ENCODE assay signal across 9 cellular contexts in the genomic region with DNA sequence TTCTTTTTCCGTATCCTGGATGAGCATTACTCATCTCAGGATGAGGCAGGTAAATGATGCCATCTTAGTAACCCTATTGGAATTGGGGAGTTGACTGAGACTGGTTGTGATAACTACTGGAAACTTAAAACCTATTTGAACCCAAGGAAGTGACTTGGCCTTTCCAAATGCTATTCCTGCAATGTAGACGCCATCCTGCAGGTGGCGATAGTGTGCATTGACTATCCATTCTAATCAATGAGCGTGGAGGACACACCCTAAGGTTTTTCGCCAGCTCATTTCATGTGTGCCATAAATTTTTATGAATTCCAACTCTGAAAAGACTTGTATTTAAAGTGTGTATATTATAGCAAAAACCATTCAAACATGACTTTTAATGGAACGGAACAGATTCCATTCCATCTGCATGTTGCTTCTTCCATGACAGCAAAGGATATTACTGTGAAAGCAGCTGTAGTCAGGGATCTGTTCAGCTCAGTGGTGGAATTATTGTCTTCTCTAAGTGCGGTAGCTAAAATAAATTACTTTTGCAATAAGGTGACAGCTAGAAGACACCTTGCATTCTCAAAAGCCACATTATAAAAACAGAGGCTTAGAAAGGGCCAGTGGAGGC. TPM values are rescaled to one million over a fixed set of nuclear protein-coding genes. Genes with fewer than 3 reads are reported as not detected.
A peak's percentile ranks its signal among the peaks of the same experiment; 100 is the strongest.
DNase-seq lines count a peak whose midpoint lies in the region; ATAC-seq and TF ChIP-seq lines count a peak whose summit lies in the region.
"Had no signal": no experiment of that assay in that cellular context is flagged by ENCODE, and none has a peak within 500 bp of the region (broad histone marks: within the 10 kb centered on the region; RNA-seq: fewer than 3 reads in every experiment).

No MANE protein-coding gene starts in this region.

- no peak overlapping the region for H3K4me2 ChIP-seq in hepatocyte

- TF ChIP-seq EP300 in stomach (IDR thresholded peaks at IDR 0.05) = no peak

- TF ChIP-seq POLR2A in heart left ventricle (IDR thresholded peaks at IDR 0.05) (no peak), stomach (IDR thresholded peaks at IDR 0.05) (no peak)

- DNase-seq in heart left ventricle = no peak
- DNase-seq in cardiac septum (ENCODE audit: low spot score) = no peak
- DNase-seq in SK-MEL-5 (ENCODE audit: low read depth, low spot score) = peak; percentile 62
- DNase-seq in hepatocyte (ENCODE audit: low spot score) = peak; percentile 33
- DNase-seq in stomach = peak; percentile 81
- DNase-seq in epidermal melanocyte (ENCODE audit: insufficient read length, low spot score) = no peak

- no peaks in the 10 kb centered on the region for H3K79me2 ChIP-seq in hepatocyte

- ATAC-seq in heart left ventricle (no peak), GM19351 (IDR thresholded peaks at IDR 0.05; ENCODE audit: unreplicated experiment) (no peak), GM19397 (IDR thresholded peaks at IDR 0.05; ENCODE audit: unreplicated experiment) (no peak)

- H3K4me3 ChIP-seq in heart left ventricle = no peak overlapping the region
- H3K4me3 ChIP-seq in hepatocyte = no peak overlapping the region
- no peak overlapping the region for H3K4me3 ChIP-seq in stomach
- H3K4me3 ChIP-seq: thoracic aorta had no signal

- no peaks in the 10 kb centered on the region for H3K27me3 ChIP-seq in heart left ventricle
- H3K27me3 ChIP-seq in hepatocyte = no peaks in the 10 kb centered on the region
- H3K27me3 ChIP-seq in stomach = no peaks in the 10 kb centered on the region

- H3K36me3 ChIP-seq in heart left ventricle (peaks cover 0 to 38% (median 5%) of the 10 kb centered on the region in 9 donors), hepatocyte (replicated peaks; ENCODE audit: insufficient read depth, low read depth) (no peaks in the 10 kb centered on the region), stomach (peaks cover 4 to 31% (median 22%) of the 10 kb centered on the region in 4 donors)
- H3K36me3 ChIP-seq: thoracic aorta had no signal

- 53 to 66% (median 56%) methylated on average over 7 of the region's 7 CpGs for WGBS in heart left ventricle, 4 donors
- 57% methylated on average over 7 of the region's 7 CpGs for WGBS in hepatocyte (ENCODE audit: low lambda C conversion rate, missing lambda C conversion rate)
- 50 to 57% (median 50%) methylated on average over 7 of the region's 7 CpGs for WGBS in stomach, 5 donors

- no peaks in the 10 kb centered on the region for H4K20me1 ChIP-seq in hepatocyte (ENCODE audit: insufficient read depth, poor library complexity, severe bottlenecking)

- H3K9me3 ChIP-seq in heart left ventricle (peaks cover 0 to 21% (median 2%) of the 10 kb centered on the region in 12 donors), hepatocyte (ENCODE audit: low read depth) (no peaks in the 10 kb centered on the region), stomach (peaks cover 0 to 5% (median 2%) of the 10 kb centered on the region in 4 donors)
- H3K9me3 ChIP-seq: thoracic aorta had no signal

- no peak overlapping the region for H2AFZ ChIP-seq in hepatocyte

- intact Hi-C loops in heart left ventricle (cut with DNase I) = loop anchor here in 1 of 10 donors (10.0 kb wide), 1 partner anchor 61 kb away; the partner anchor contains the start of gene CLEC19A
- intact Hi-C loops in cardiac septum (cut with DNase I) = no loop called here
- intact Hi-C loops in stomach (cut with DNase I; ENCODE audit: low total_unique reads) = no loop called here

- no peak overlapping the region for H3K27ac ChIP-seq in heart left ventricle
- no peak overlapping the region for H3K27ac ChIP-seq in hepatocyte
- no peak overlapping the region for H3K27ac ChIP-seq in stomach
- H3K27ac ChIP-seq: thoracic aorta had no signal

- in situ Hi-C loops in SK-MEL-5 (cut with HindIII; ENCODE audit: low pct_unique_long_range_greater_than_20kb, low sequenced_read_pairs) = no loop called here

- no peaks in the 10 kb centered on the region for H3K9me2 ChIP-seq in hepatocyte (replicated peaks; ENCODE audit: insufficient read depth)

- TF ChIP-seq CTCF in heart left ventricle (IDR thresholded peaks at IDR 0.05) (peak in 11 of 12 donors; percentile 13 to 43 (median 30)), hepatocyte (IDR thresholded peaks at IDR 0.05; ENCODE audit: poor library complexity) (peak; percentile 55), stomach (IDR thresholded peaks at IDR 0.05) (peak in 5 of 7 experiments; percentile 38 to 75 (median 53))

- H3K4me1 ChIP-seq in heart left ventricle (no peaks in the 10 kb centered on the region), hepatocyte (ENCODE audit: insufficient read depth) (no peaks in the 10 kb centered on the region), stomach (peaks cover 0 to 27% (median 0%) of the 10 kb centered on the region in 4 donors)

RNA-seq across cellular contexts. Expression of gene SYT17, which starts 55.3 kb away (rescaled TPM):
- 1 to 10 TPM in 3 of 9 donors, under 1 TPM in 6; 0.23 to 5.2 (median 0.76) TPM for total RNA-seq in heart left ventricle
- under 1 TPM; 0.38 to 0.53 TPM for polyA plus RNA-seq in heart left ventricle
- 0.81 TPM for total RNA-seq in cardiac septum
- 17.3 and 18.5 TPM in 2 replicates for total RNA-seq in SK-MEL-5 (2014; rRNA removed; shearing (Covaris generic))
- 31.9 and 43.0 TPM in 2 replicates for polyA plus RNA-seq in SK-MEL-5 (2015; cell fraction: cytosol; rRNA removed)
- polyA plus RNA-seq in SK-MEL-5 (2015; cell fraction: nucleus; rRNA removed) = 37.8 and 67.9 TPM in 2 replicates
- 4.3 and 6.7 TPM in 2 replicates for total RNA-seq in hepatocyte
- polyA plus RNA-seq in hepatocyte = 6.9 and 7.3 TPM in 2 replicates
- 10 to 100 TPM in 4 of 5 donors, 1 to 10 TPM in 1; 8.1 to 37.1 (median 18.7) TPM for total RNA-seq in stomach
- polyA plus RNA-seq in stomach = 1 to 10 TPM; 2.9 to 4.4 (median 3.4) TPM

Comparison
In these comparisons a context has a peak if more than half of its experiments do, and no peak if none do; other contexts are left out.
1. DNase-seq: peak in SK-MEL-5 (single experiment), hepatocyte (single experiment) and stomach (single experiment); none in heart left ventricle (0 of 5), cardiac septum (single experiment) and epidermal melanocyte (single experiment).
2. Peak in every context shown above with its lines, with median percentiles within 50 percentile points of each other: CTCF ChIP-seq.